ENCODE assay signal across 8 cellular contexts in genomic region chr1:86705633-86705985, GRCh38. TPM values are rescaled to one million over a fixed set of nuclear protein-coding genes. Genes with fewer than 3 reads are reported as not detected.
A peak's percentile ranks its signal among the peaks of the same experiment; 100 is the strongest.
DNase-seq lines count a peak whose midpoint lies in the region; ATAC-seq and TF ChIP-seq lines count a peak whose summit lies in the region.

No MANE protein-coding gene starts in this region.

- H3K4me3 Mint-ChIP-seq in CD4-positive, alpha-beta memory T cell: peak overlapping the region; percentile 95 to 99 (median 98)
- H3K4me3 Mint-ChIP-seq in osteocyte (ENCODE audit: unreplicated experiment): peak overlapping the region; percentile 99

- peak in 2 of 5 donors; percentile 6 to 8 for DNase-seq in CD4-positive, alpha-beta memory T cell
- DNase-seq in PC-9 (no peak), epithelial cell of esophagus (ENCODE audit: low read depth) (peak; percentile 37), osteocyte (ENCODE audit: extremely low spot score, unreplicated experiment) (no peak), inferior parietal cortex (ENCODE audit: extremely low spot score) (no peak), HPDE6-E6E7 (ENCODE audit: extremely low spot score) (no peak)

- peaks cover 55% of the 10 kb centered on the region for H3K79me2 ChIP-seq in PC-9 (ENCODE audit: low read depth)

- H3K27ac Mint-ChIP-seq in CD4-positive, alpha-beta memory T cell: peak overlapping the region; percentile 91 to 99 (median 97)
- peak overlapping the region; percentile 99 for H3K27ac Mint-ChIP-seq in osteocyte (ENCODE audit: unreplicated experiment)

- no peaks in the 10 kb centered on the region for H3K9me2 ChIP-seq in PC-9 (ENCODE audit: insufficient read depth)

- no peaks in the 10 kb centered on the region for H3K9me3 ChIP-seq in CD4-positive, alpha-beta memory T cell (ENCODE audit: control insufficient read depth in 1 of 2, low read length in 2 of 2)
- H3K9me3 ChIP-seq in PC-9 (ENCODE audit: insufficient read depth, low read depth): no peaks in the 10 kb centered on the region

- H3K4me2 ChIP-seq in PC-9: peak overlapping the region; percentile 96

- POLR2A ChIA-PET in CD4-positive, alpha-beta memory T cell (lab: Charles Lee; ENCODE audit: partially characterized antibody): interaction anchor here (1.4 to 4.4 kb wide), 11 partner anchors 10 to 1978 kb away, joined by 3 to 133 read pairs (median 18); partner anchors contain the start of genes HS2ST1, ODF2L, PKN2 and SELENOF
- POLR2A ChIA-PET in PC-9 (lab: Charles Lee; ENCODE audit: unreplicated experiment): interaction anchor here (0.5 kb wide), 1 partner anchor 83 kb away, joined by 4 read pairs; no protein-coding TSS in a partner anchor

- H3K9me3 Mint-ChIP-seq in CD4-positive, alpha-beta memory T cell: no peaks in the 10 kb centered on the region
- no peaks in the 10 kb centered on the region for H3K9me3 Mint-ChIP-seq in osteocyte (ENCODE audit: unreplicated experiment)

- peak overlapping the region; percentile 94 for H3K27ac ChIP-seq in CD4-positive, alpha-beta memory T cell (ENCODE audit: low read depth, low read length)
- peak overlapping the region; percentile 77 for H3K27ac ChIP-seq in PC-9

- intact Hi-C loops in CD4-positive, alpha-beta memory T cell (cut with micrococcal nuclease): loop anchor here (2.0 to 10.0 kb wide), 6 partner anchors 15 to 1979 kb away; partner anchors contain the start of genes BCL10 and PKN2
- intact Hi-C loops in PC-9 (cut with micrococcal nuclease; ENCODE audit: unreplicated experiment): loop anchor here (10.0 kb wide), 2 partner anchors 201 to 321 kb away; no protein-coding TSS in a partner anchor

- no peak for ATAC-seq in HG02571 (IDR thresholded peaks at IDR 0.05; ENCODE audit: unreplicated experiment)
- no peak for ATAC-seq in HG02759 (IDR thresholded peaks at IDR 0.05; ENCODE audit: unreplicated experiment)

- peaks cover 8 to 18% of the 10 kb centered on the region in 2 donors for H3K36me3 Mint-ChIP-seq in CD4-positive, alpha-beta memory T cell
- H3K36me3 Mint-ChIP-seq in osteocyte (ENCODE audit: unreplicated experiment): peaks cover 5% of the 10 kb centered on the region

- H3K27me3 ChIP-seq in CD4-positive, alpha-beta memory T cell (ENCODE audit: insufficient read depth, low read length): no peaks in the 10 kb centered on the region
- no peaks in the 10 kb centered on the region for H3K27me3 ChIP-seq in PC-9 (ENCODE audit: insufficient read depth, low read depth)

- H4K20me1 ChIP-seq in PC-9 (ENCODE audit: insufficient read depth): peaks cover 10% of the 10 kb centered on the region

- H3K4me1 Mint-ChIP-seq in CD4-positive, alpha-beta memory T cell: peaks cover 32 to 69% (median 47%) of the 10 kb centered on the region in 4 donors
- peaks cover 36% of the 10 kb centered on the region for H3K4me1 Mint-ChIP-seq in osteocyte (ENCODE audit: unreplicated experiment)

- peaks cover 26% of the 10 kb centered on the region for H3F3A ChIP-seq in PC-9 (ENCODE audit: insufficient read depth, low read depth)

- CTCF ChIA-PET in CD4-positive, alpha-beta memory T cell (lab: Charles Lee; ENCODE audit: partially characterized antibody): interaction anchor here (0.6 to 5.3 kb wide), 12 partner anchors 11 to 760 kb away, joined by 3 to 165 read pairs (median 14); partner anchors contain the start of genes HS2ST1, ODF2L and SELENOF
- CTCF ChIA-PET in PC-9 (lab: Charles Lee): interaction anchor here (0.6 kb wide), 1 partner anchor 36 kb away, joined by 3 read pairs; no protein-coding TSS in a partner anchor

- peak overlapping the region; percentile 98 for H2AFZ ChIP-seq in PC-9

- peak overlapping the region; percentile 60 to 93 for H3K4me3 ChIP-seq in CD4-positive, alpha-beta memory T cell (ENCODE audit: low read length in 2 of 2)
- H3K4me3 ChIP-seq in PC-9: peak overlapping the region; percentile 76
- peak overlapping the region; percentile 83 for H3K4me3 ChIP-seq in epithelial cell of esophagus (ENCODE audit: low read length)

- no peaks in the 10 kb centered on the region for H3K36me3 ChIP-seq in CD4-positive, alpha-beta memory T cell (ENCODE audit: insufficient read depth, low read length)
- peaks cover 7% of the 10 kb centered on the region; the same call in 1 of the 2 replicates for H3K36me3 ChIP-seq in PC-9 (ENCODE audit: low read depth)

- no TSS peak for BruUV-seq in PC-9 (replicated peaks; lab: Mats Ljungman, UMichigan)

- peaks cover 59% of the 10 kb centered on the region for H3K4me1 ChIP-seq in CD4-positive, alpha-beta memory T cell (ENCODE audit: insufficient read depth, low read length)
- peaks cover 30% of the 10 kb centered on the region for H3K4me1 ChIP-seq in PC-9 (replicated peaks; ENCODE audit: insufficient read depth)

- no peak for TF ChIP-seq CTCF in PC-9 (conservative IDR thresholded peaks at IDR 0.05)
- no peak for TF ChIP-seq CTCF in epithelial cell of esophagus (IDR thresholded peaks at IDR 0.05; ENCODE audit: insufficient read depth, low read depth, low read length, missing control alignments)
- no peak for TF ChIP-seq CTCF in osteocyte (IDR thresholded peaks at IDR 0.05)

- H3K27me3 Mint-ChIP-seq in CD4-positive, alpha-beta memory T cell: no peaks in the 10 kb centered on the region
- H3K27me3 Mint-ChIP-seq in osteocyte (ENCODE audit: unreplicated experiment): peaks cover 3% of the 10 kb centered on the region

RNA-seq across cellular contexts. Expression of gene SH3GLB1, which starts 1.2 kb away (rescaled TPM):
- 10 to 100 TPM; 55.4 to 59.6 TPM for total RNA-seq in CD4-positive, alpha-beta memory T cell
- polyA plus RNA-seq in CD4-positive, alpha-beta memory T cell: 10 to 100 TPM; 45.0 to 54.5 TPM
- total RNA-seq in PC-9 (2021) (38.3 and 47.6 TPM in 2 replicates), osteocyte (80.5 and 81.8 TPM in 2 replicates)
